Comparison of ENCODE assay signal across 8 cellular contexts in genomic region chr12:108570743-108571603, GRCh38. TPM values are rescaled to one million over a fixed set of nuclear protein-coding genes. Genes with fewer than 3 reads are reported as not detected.
DNase-seq lines count a peak whose midpoint lies in the region; ATAC-seq, FAIRE-seq and TF ChIP-seq lines count a peak whose summit lies in the region.

No MANE protein-coding gene starts in this region.

- H3K27me3 Mint-ChIP-seq in activated naive CD4-positive, alpha-beta T cell treated with anti-CD3 and anti-CD28 coated beads, Interleukin-2, amount 50 U/mL, for 24 hours = no peaks in the 10 kb centered on the region

- H3K4me1 ChIP-seq in Panc1 (ENCODE audit: control insufficient read depth, insufficient read depth, low read length) = peaks cover 2% of the 10 kb centered on the region
- peaks cover 60% of the 10 kb centered on the region for H3K4me1 ChIP-seq in thymus (ENCODE audit: control insufficient read depth, insufficient read depth, low read length)

- intact Hi-C loops in Panc1 (cut with micrococcal nuclease; ENCODE audit: unreplicated experiment) = no loop called here

- H3K9me3 Mint-ChIP-seq in activated naive CD4-positive, alpha-beta T cell treated with anti-CD3 and anti-CD28 coated beads, Interleukin-2, amount 50 U/mL, for 24 hours = no peaks in the 10 kb centered on the region

- no TSS peak for BruUV-seq in Panc1 (replicated peaks; lab: Mats Ljungman, UMichigan)

- FAIRE-seq in frontal cortex (lab: Jason Lieb, UNC) = no peak

- H3K27ac ChIP-seq in Panc1 (ENCODE audit: low read length) = no peak overlapping the region
- peak overlapping the region; percentile 82 for H3K27ac ChIP-seq in thymus (ENCODE audit: low read depth)

- H3K27ac Mint-ChIP-seq in activated naive CD4-positive, alpha-beta T cell treated with anti-CD3 and anti-CD28 coated beads, Interleukin-2, amount 50 U/mL, for 24 hours = peak overlapping the region; percentile 86

- TF ChIP-seq CTCF in Panc1 (IDR thresholded peaks at IDR 0.05) (peak; percentile 56; the same call in 1 of the 2 replicates), omental fat pad (IDR thresholded peaks at IDR 0.05) (no peak)

- CTCF ChIA-PET in Panc1 (lab: Charles Lee) = interaction anchor here (1.5 kb wide), 1 partner anchor 47 kb away, joined by 8 read pairs; no protein-coding TSS in a partner anchor

- H3K4me3 ChIP-seq in Panc1 (ENCODE audit: low read depth in 2 of 2, low read length in 2 of 2) (no peak overlapping the region), thymus (ENCODE audit: low read length) (no peak overlapping the region)

- ATAC-seq in Panc1 = peak; percentile 56; the same call in 1 of the 2 replicates
- no peak for ATAC-seq in omental fat pad (ENCODE audit: low FRiP score)

- in situ Hi-C loops in Panc1 (cut with HindIII; ENCODE audit: low pct_unique_long_range_greater_than_20kb, low sequenced_read_pairs) = no loop called here

- 65% methylated on average over 3 of the region's 3 CpGs for WGBS in thymus

- H3K4me1 Mint-ChIP-seq in activated naive CD4-positive, alpha-beta T cell treated with anti-CD3 and anti-CD28 coated beads, Interleukin-2, amount 50 U/mL, for 24 hours = peaks cover 95% of the 10 kb centered on the region

- POLR2A ChIA-PET in Panc1 (lab: Charles Lee) = no interaction called here

- H3K4me3 Mint-ChIP-seq in activated naive CD4-positive, alpha-beta T cell treated with anti-CD3 and anti-CD28 coated beads, Interleukin-2, amount 50 U/mL, for 24 hours = peak overlapping the region; percentile 23

- no peaks in the 10 kb centered on the region for H3K27me3 ChIP-seq in Panc1 (ENCODE audit: control insufficient read depth, insufficient read depth, low read length)
- H3K27me3 ChIP-seq in thymus (ENCODE audit: control insufficient read depth, insufficient read depth) = no peaks in the 10 kb centered on the region

- H3K9me3 ChIP-seq in Panc1 (ENCODE audit: control insufficient read depth, insufficient read depth, low read depth, low read length) = no peaks in the 10 kb centered on the region
- H3K9me3 ChIP-seq in thymus (ENCODE audit: control insufficient read depth) = no peaks in the 10 kb centered on the region

- DNase-seq in activated naive CD4-positive, alpha-beta T cell treated with anti-CD3 and anti-CD28 coated beads, Interleukin-2, amount 50 U/mL, for 16 hours = no peak
- DNase-seq in Panc1 (ENCODE audit: low read depth, low spot score) = no peak
- DNase-seq in fibroblast of gingiva (ENCODE audit: low read depth) = peak; percentile 56
- no peak for DNase-seq in omental fat pad (ENCODE audit: low spot score)
- no peak for DNase-seq in midbrain (lab: John Stamatoyannopoulos, UW)
- no peak for DNase-seq in frontal cortex (ENCODE audit: low spot score in 2 of 2)

- H3K36me3 ChIP-seq in Panc1 (ENCODE audit: control insufficient read depth, insufficient read depth, low read length) (peaks cover 10% of the 10 kb centered on the region), thymus (ENCODE audit: control insufficient read depth, insufficient read depth) (peaks cover 15% of the 10 kb centered on the region)

- peaks cover 21% of the 10 kb centered on the region for H3K36me3 Mint-ChIP-seq in activated naive CD4-positive, alpha-beta T cell treated with anti-CD3 and anti-CD28 coated beads, Interleukin-2, amount 50 U/mL, for 24 hours

RNA-seq across cellular contexts. Expression of gene ISCU, which starts 8.6 kb away (rescaled TPM):
- 66.1 TPM for total RNA-seq in Panc1 (2021; ENCODE audit: unreplicated experiment)
- 42.5 TPM for polyA plus RNA-seq in Panc1 (2012; ENCODE audit: insufficient read length)
- 248 TPM for polyA plus RNA-seq in thymus
- 100 to 1,000 TPM; 148 to 260 (median 187) TPM for total RNA-seq in omental fat pad
- total RNA-seq in frontal cortex = 40.8 TPM

RNA-seq across cellular contexts. Expression of gene SART3, which starts 10.0 kb away (rescaled TPM):
- total RNA-seq in Panc1 (2021; ENCODE audit: unreplicated experiment) (55.9 TPM), omental fat pad (10 to 100 TPM; 37.7 to 87.8 (median 60.4) TPM), frontal cortex (63.6 TPM)
- 48.9 TPM for polyA plus RNA-seq in Panc1 (2012; ENCODE audit: insufficient read length)
- 21.0 TPM for polyA plus RNA-seq in thymus

RNA-seq across cellular contexts. Expression of gene TMEM119, which starts 26.9 kb away (rescaled TPM):
- total RNA-seq in Panc1 (2021; ENCODE audit: unreplicated experiment) (not detected), omental fat pad (10 to 100 TPM in 2 of 4 donors, 1 to 10 TPM in 2; 3.1 to 28.8 (median 8.8) TPM), frontal cortex (0.82 TPM)
- polyA plus RNA-seq in Panc1 (2012; ENCODE audit: insufficient read length) = not detected
- polyA plus RNA-seq in thymus = 4.0 TPM

RNA-seq across cellular contexts. Expression of gene FICD, which starts 55.9 kb away (rescaled TPM):
- 10.1 TPM for total RNA-seq in Panc1 (2021; ENCODE audit: unreplicated experiment)
- 13.3 TPM for polyA plus RNA-seq in Panc1 (2012; ENCODE audit: insufficient read length)
- 2.1 TPM for polyA plus RNA-seq in thymus
- 10 to 100 TPM in 1 of 4 donors, 1 to 10 TPM in 3; 6.6 to 10.6 (median 9.5) TPM for total RNA-seq in omental fat pad
- 5.3 TPM for total RNA-seq in frontal cortex
